In the genomic region with DNA sequence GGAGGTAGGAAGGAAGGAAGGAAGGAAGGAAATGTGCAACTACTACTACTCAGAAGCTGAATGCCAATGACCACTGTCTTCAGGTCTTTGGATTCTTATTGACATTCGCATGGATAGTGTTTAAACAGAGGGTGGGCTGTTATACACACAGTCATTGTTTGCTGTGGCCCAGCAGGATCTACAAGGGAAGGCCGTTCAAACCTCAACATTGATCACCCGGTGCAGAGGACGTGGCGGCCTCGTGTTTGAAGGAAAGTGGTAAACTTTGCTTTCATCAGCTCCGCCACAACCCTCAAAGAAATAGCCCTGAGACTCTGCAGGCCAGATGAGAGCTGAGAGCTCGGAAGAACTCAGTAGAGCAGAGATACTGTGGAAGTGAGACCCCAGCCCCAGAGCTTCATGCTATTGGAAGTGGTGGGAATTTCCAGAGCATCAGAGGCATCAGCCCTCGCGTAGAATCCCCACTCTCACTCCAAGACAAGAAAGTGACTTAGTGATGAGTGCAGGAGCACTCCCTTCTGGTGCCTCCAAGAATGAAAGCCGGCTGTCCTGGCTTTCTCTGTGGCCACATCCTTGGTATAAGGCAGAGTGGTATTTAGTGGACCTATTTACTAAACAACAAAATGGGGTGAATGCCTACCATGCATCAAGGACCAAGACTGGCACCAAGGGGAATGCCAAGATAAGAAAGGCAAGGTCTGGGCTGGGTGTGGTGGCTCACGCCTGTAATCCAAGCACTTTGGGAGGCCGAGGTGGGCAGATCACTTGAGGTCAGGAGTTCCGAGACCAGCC, we compare ENCODE assay signal across 29 cellular contexts.
"Had no signal": no experiment of that assay in that cellular context is flagged by ENCODE, and none has a peak within 500 bp of the region (broad histone marks: within the 10 kb centered on the region; RNA-seq: fewer than 3 reads in every experiment).

No MANE protein-coding gene starts in this region.

- ATAC-seq: activated T-cell treated with anti-CD3 and anti-CD28 coated beads, Interleukin-2, amount 50 U/mL, for 4 hours; activated T-helper 17 cell treated with anti-CD3 and anti-CD28 coated beads, Interleukin-2, amount 50 U/mL, for 72 hours; esophagus mucosa; natural killer cell; stimulated activated naive B cell treated with anti-CD40 and anti-IgM and Interleukin-4, amounts not matched to agents 10 μg/mL and 1 μg/mL and 100 μg/mL, for 72 hours had no signal

- H2AFZ ChIP-seq: neural progenitor cell, parathyroid adenoma had no signal

- H3K27ac ChIP-seq: brain microvascular endothelial cell, neural progenitor cell, parathyroid adenoma, psoas muscle, stomach, tibial artery, WERI-Rb-1 had no signal

- H3K27ac Mint-ChIP-seq: activated CD4-positive, alpha-beta memory T cell treated with anti-CD3 and anti-CD28 coated beads for 36 hours; activated CD4-positive, alpha-beta T cell treated with anti-CD3 and anti-CD28 coated beads, Interleukin-2, amount 10 ng/mL, durations not matched to agents 24 days and 14 days; activated T-helper 17 cell treated with anti-CD3 and anti-CD28 coated beads, Interleukin-2, amount 50 U/mL, for 72 hours; immature natural killer cell; natural killer cell; neural progenitor cell; stimulated activated naive B cell treated with anti-CD40 and anti-IgM and Interleukin-4, amounts not matched to agents 10 μg/mL and 1 μg/mL and 100 μg/mL, for 72 hours had no signal

- H3K36me3 Mint-ChIP-seq: activated CD4-positive, alpha-beta memory T cell treated with anti-CD3 and anti-CD28 coated beads for 36 hours; immature natural killer cell; natural killer cell; neural progenitor cell; stimulated activated naive B cell treated with anti-CD40 and anti-IgM and Interleukin-4, amounts not matched to agents 10 μg/mL and 1 μg/mL and 100 μg/mL, for 72 hours had no signal

- H3K4me1 ChIP-seq: parathyroid adenoma had no signal

- H3K9me3 ChIP-seq: psoas muscle, stomach, tibial artery had no signal

- DNase-seq: activated CD4-positive, alpha-beta memory T cell treated with anti-CD3 and anti-CD28 coated beads for 36 hours; activated CD4-positive, alpha-beta T cell treated with anti-CD3 and anti-CD28 coated beads, Interleukin-2, amount 10 ng/mL, durations not matched to agents 24 days and 14 days; activated CD4-positive, CD25-positive, alpha-beta regulatory T cell treated with anti-CD3 and anti-CD28 coated beads, Interleukin-2, amount 50 U/mL, for 72 hours; activated gamma-delta T cell treated with Interleukin-2 at 50 U/mL for 16 hours; activated naive CD4-positive, alpha-beta T cell treated with anti-CD3 and anti-CD28 coated beads, Interleukin-2, amount 50 U/mL, for 16 hours; activated T-cell treated with anti-CD3 and anti-CD28 coated beads, Interleukin-2, amount 50 U/mL, for 4 hours; amniotic stem cell; brain microvascular endothelial cell; cortex of kidney; foreskin fibroblast; hypothalamus; immature natural killer cell; kidney; midbrain; natural killer cell; occipital lobe; psoas muscle; stimulated activated CD4-positive, alpha-beta T cell treated with anti-CD3 and anti-CD28 coated beads, Interleukin-2, amount 100 ng/mL, for 24 hours; stimulated activated naive B cell treated with anti-CD40 and anti-IgM and Interleukin-4, amounts not matched to agents 10 μg/mL and 1 μg/mL and 100 μg/mL, for 72 hours; stomach; T1000; tibial artery; WERI-Rb-1 had no signal

- H3K4me3 Mint-ChIP-seq: activated CD4-positive, alpha-beta memory T cell treated with anti-CD3 and anti-CD28 coated beads for 36 hours; activated CD4-positive, alpha-beta T cell treated with anti-CD3 and anti-CD28 coated beads, Interleukin-2, amount 10 ng/mL, durations not matched to agents 24 days and 14 days; activated T-cell treated with anti-CD3 and anti-CD28 coated beads, Interleukin-2, amount 50 U/mL, for 4 hours; activated T-helper 17 cell treated with anti-CD3 and anti-CD28 coated beads, Interleukin-2, amount 50 U/mL, for 72 hours; immature natural killer cell; natural killer cell; stimulated activated naive B cell treated with anti-CD40 and anti-IgM and Interleukin-4, amounts not matched to agents 10 μg/mL and 1 μg/mL and 100 μg/mL, for 72 hours had no signal

- H3K4me3 ChIP-seq: neural progenitor cell, psoas muscle, smooth muscle cell, stomach, tibial artery had no signal

- FAIRE-seq: astrocyte, kidney had no signal

- H3K27me3 ChIP-seq: brain microvascular endothelial cell, neural progenitor cell, stomach, tibial artery had no signal

- H3K9ac ChIP-seq: neural progenitor cell, parathyroid adenoma had no signal

- H3K4me1 Mint-ChIP-seq: activated CD4-positive, alpha-beta T cell treated with anti-CD3 and anti-CD28 coated beads, Interleukin-2, amount 10 ng/mL, durations not matched to agents 24 days and 14 days; activated T-helper 17 cell treated with anti-CD3 and anti-CD28 coated beads, Interleukin-2, amount 50 U/mL, for 72 hours; immature natural killer cell; natural killer cell; stimulated activated naive B cell treated with anti-CD40 and anti-IgM and Interleukin-4, amounts not matched to agents 10 μg/mL and 1 μg/mL and 100 μg/mL, for 72 hours had no signal

- H3K79me2 ChIP-seq: parathyroid adenoma had no signal

- H3K4me2 ChIP-seq: neural progenitor cell, smooth muscle cell had no signal

- H3K36me3 ChIP-seq: brain microvascular endothelial cell, neural progenitor cell, stomach, tibial artery, WERI-Rb-1 had no signal

- H3K27me3 Mint-ChIP-seq: activated CD4-positive, alpha-beta memory T cell treated with anti-CD3 and anti-CD28 coated beads for 36 hours; activated T-helper 17 cell treated with anti-CD3 and anti-CD28 coated beads, Interleukin-2, amount 50 U/mL, for 72 hours had no signal

- H3K9me3 Mint-ChIP-seq: activated CD4-positive, alpha-beta memory T cell treated with anti-CD3 and anti-CD28 coated beads for 36 hours; activated CD4-positive, alpha-beta T cell treated with anti-CD3 and anti-CD28 coated beads, Interleukin-2, amount 10 ng/mL, durations not matched to agents 24 days and 14 days; activated T-cell treated with anti-CD3 and anti-CD28 coated beads, Interleukin-2, amount 50 U/mL, for 4 hours; activated T-helper 17 cell treated with anti-CD3 and anti-CD28 coated beads, Interleukin-2, amount 50 U/mL, for 72 hours; immature natural killer cell; natural killer cell; stimulated activated naive B cell treated with anti-CD40 and anti-IgM and Interleukin-4, amounts not matched to agents 10 μg/mL and 1 μg/mL and 100 μg/mL, for 72 hours had no signal
